8 cellular contexts compared by ENCODE assay signal in the genomic region with DNA sequence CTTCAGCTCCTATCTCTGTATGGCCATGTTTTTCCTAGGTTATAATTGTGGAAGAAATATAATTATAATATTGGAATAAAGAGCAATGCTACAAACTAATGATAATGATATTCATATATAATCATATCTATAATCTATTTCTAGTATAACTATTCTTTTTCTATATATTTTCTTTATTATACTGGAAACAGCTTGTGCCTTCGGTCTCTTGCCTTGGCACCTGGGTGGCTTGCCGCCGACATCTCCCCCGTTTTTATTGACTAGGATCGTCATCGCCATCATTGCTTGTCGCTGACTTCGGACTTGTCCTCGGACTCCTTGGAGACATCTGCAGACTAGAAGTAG. TPM values are rescaled to one million over a fixed set of nuclear protein-coding genes. Genes with fewer than 3 reads are reported as not detected.
DNase-seq lines count a peak whose midpoint lies in the region; ATAC-seq and TF ChIP-seq lines count a peak whose summit lies in the region.

No MANE protein-coding gene starts in this region.

- H3K9me3 ChIP-seq in A673 (ENCODE audit: low read depth, low read length, poor library complexity, severe bottlenecking) (no peaks in the 10 kb centered on the region), breast epithelium (no peaks in the 10 kb centered on the region)

- H3K4me1 Mint-ChIP-seq in IgD-negative memory B cell, result peaks cover 8 to 18% (median 16%) of the 10 kb centered on the region in 3 donors
- H3K4me1 Mint-ChIP-seq in natural killer cell treated with Interleukin-12 subunit alpha and Interleukin-12 subunit beta and Interleukin-15 and Interleukin-18, amount 100 ng/mL, for 72 hours (ENCODE audit: low read depth in 2 of 2), result peaks cover 22 to 26% of the 10 kb centered on the region in 2 donors

- H3K4me3 ChIP-seq in A673 (ENCODE audit: low read depth, low read length, poor library complexity, severe bottlenecking), result peak overlapping the region; percentile 65
- peak overlapping the region in 2 of 3 donors; percentile 86 for H3K4me3 ChIP-seq in breast epithelium

- H3K4me1 ChIP-seq in A673 (ENCODE audit: insufficient read depth, low read length, poor library complexity, severe bottlenecking) (no peaks in the 10 kb centered on the region), breast epithelium (no peaks in the 10 kb centered on the region)

- DNase-seq in A673 (ENCODE audit: low spot score), result no peak
- no peak for DNase-seq in breast epithelium (ENCODE audit: low spot score in 2 of 2)
- no peak for DNase-seq in natural killer cell treated with Interleukin-12 subunit alpha and Interleukin-12 subunit beta and Interleukin-15 and Interleukin-18, amount 100 ng/mL, for 72 hours (ENCODE audit: low spot score)
- DNase-seq in NCI-H446 treated with DMSO at 0.1 percent for 48 hours (lab: John Stamatoyannopoulos, UW), result no peak
- no peak for DNase-seq in NCI-H2081 (lab: John Stamatoyannopoulos, UW)
- DNase-seq in GM13976 (ENCODE audit: low spot score), result no peak
- no peak for DNase-seq in GM19240 (ENCODE audit: insufficient read length, low spot score)

- peak overlapping the region; percentile 87 to 99 (median 96) for H3K4me3 Mint-ChIP-seq in IgD-negative memory B cell
- peak overlapping the region; percentile 99 for H3K4me3 Mint-ChIP-seq in natural killer cell treated with Interleukin-12 subunit alpha and Interleukin-12 subunit beta and Interleukin-15 and Interleukin-18, amount 100 ng/mL, for 72 hours

- no peaks in the 10 kb centered on the region for H3K36me3 ChIP-seq in A673 (ENCODE audit: insufficient read depth, low read length, poor library complexity, severe bottlenecking)
- H3K36me3 ChIP-seq in breast epithelium, result no peaks in the 10 kb centered on the region

- no peak for TF ChIP-seq CTCF in A673 (conservative IDR thresholded peaks at IDR 0.05; ENCODE audit: low read depth, low read length)
- no peak for TF ChIP-seq CTCF in breast epithelium (IDR thresholded peaks at IDR 0.05)
- TF ChIP-seq CTCF in GM13976 (IDR thresholded peaks at IDR 0.05; ENCODE audit: borderline replicate concordance, control extremely low read depth, extremely low read depth, insufficient read depth, missing control alignments), result no peak

- H3K27ac Mint-ChIP-seq in IgD-negative memory B cell, result peak overlapping the region in 1 of 3 donors; percentile 9
- H3K27ac Mint-ChIP-seq in natural killer cell treated with Interleukin-12 subunit alpha and Interleukin-12 subunit beta and Interleukin-15 and Interleukin-18, amount 100 ng/mL, for 72 hours, result peak overlapping the region; percentile 82 to 91

- no peaks in the 10 kb centered on the region for H3K27me3 Mint-ChIP-seq in IgD-negative memory B cell
- H3K27me3 Mint-ChIP-seq in natural killer cell treated with Interleukin-12 subunit alpha and Interleukin-12 subunit beta and Interleukin-15 and Interleukin-18, amount 100 ng/mL, for 72 hours, result no peaks in the 10 kb centered on the region

- in situ Hi-C loops in GM13976 (cut with MboI; ENCODE audit: low sequenced_read_pairs, unreplicated experiment), result no loop called here

- no peaks in the 10 kb centered on the region for H3K27me3 ChIP-seq in A673 (replicated peaks; ENCODE audit: insufficient read depth, low read depth, low read length, poor library complexity)
- H3K27me3 ChIP-seq in breast epithelium, result no peaks in the 10 kb centered on the region

- CTCF ChIA-PET in A673 (lab: Charles Lee), result interaction anchor here (1.0 to 2.6 kb wide), 5 partner anchors 25 to 151 kb away, joined by 3 to 16 read pairs (median 4); a partner anchor contains a TSS

- H3K9me3 Mint-ChIP-seq in IgD-negative memory B cell, result no peaks in the 10 kb centered on the region
- H3K9me3 Mint-ChIP-seq in natural killer cell treated with Interleukin-12 subunit alpha and Interleukin-12 subunit beta and Interleukin-15 and Interleukin-18, amount 100 ng/mL, for 72 hours, result no peaks in the 10 kb centered on the region

- no peak for ATAC-seq in natural killer cell treated with Interleukin-12 subunit alpha and Interleukin-12 subunit beta and Interleukin-15 and Interleukin-18, amount 100 ng/mL, for 72 hours

- POLR2A ChIA-PET in A673 (lab: Charles Lee; ENCODE audit: low non-redundant PET), result no interaction called here

- TF ChIP-seq POLR2A in breast epithelium (IDR thresholded peaks at IDR 0.05), result no peak

- intact Hi-C loops in A673 (cut with micrococcal nuclease; ENCODE audit: unreplicated experiment) (loop anchor here (2.0 to 5.0 kb wide), 3 partner anchors 64 to 192 kb away; a partner anchor contains a TSS), breast epithelium (cut with DNase I; ENCODE audit: low total_unique reads) (loop anchor here (10.0 kb wide), 1 partner anchor 54 kb away; no protein-coding TSS in a partner anchor)

- no TSS peak for BruUV-seq in A673 (replicated peaks; lab: Mats Ljungman, UMichigan)

- no peak overlapping the region for H3K27ac ChIP-seq in A673 (ENCODE audit: low read depth, low read length, poor library complexity, severe bottlenecking)
- H3K27ac ChIP-seq in breast epithelium, result peak overlapping the region in 1 of 2 donors; percentile 43

- H3K36me3 Mint-ChIP-seq in IgD-negative memory B cell, result peaks cover 1% of the 10 kb centered on the region
- no peaks in the 10 kb centered on the region for H3K36me3 Mint-ChIP-seq in natural killer cell treated with Interleukin-12 subunit alpha and Interleukin-12 subunit beta and Interleukin-15 and Interleukin-18, amount 100 ng/mL, for 72 hours

RNA-seq across cellular contexts. Expression of a gene that starts 24.2 kb away (rescaled TPM):
- total RNA-seq in A673 (2021) (0.24 TPM in 1 of 2 replicates, not detected in the other), breast epithelium (10 to 100 TPM in 1 of 3 donors, 1 to 10 TPM in 2; 2.9 to 14.5 (median 6.9) TPM)
- 2.4 TPM for polyA plus RNA-seq in IgD-negative memory B cell
- 1 to 10 TPM; 2.9 to 4.0 TPM for total RNA-seq in natural killer cell treated with Interleukin-12 subunit alpha and Interleukin-12 subunit beta and Interleukin-15 and Interleukin-18, amount 100 ng/mL, for 72 hours

RNA-seq across cellular contexts. Expression of a gene that starts 46.4 kb away (rescaled TPM):
- total RNA-seq in A673 (2021) (2.2 and 3.0 TPM in 2 replicates), breast epithelium (10 to 100 TPM in 1 of 3 donors, 1 to 10 TPM in 2; 5.0 to 13.3 (median 8.8) TPM)
- polyA plus RNA-seq in IgD-negative memory B cell, result 2.8 TPM
- total RNA-seq in natural killer cell treated with Interleukin-12 subunit alpha and Interleukin-12 subunit beta and Interleukin-15 and Interleukin-18, amount 100 ng/mL, for 72 hours, result 1 to 10 TPM; 3.7 TPM
